14 cellular contexts compared by ENCODE assay signal in the genomic region with DNA sequence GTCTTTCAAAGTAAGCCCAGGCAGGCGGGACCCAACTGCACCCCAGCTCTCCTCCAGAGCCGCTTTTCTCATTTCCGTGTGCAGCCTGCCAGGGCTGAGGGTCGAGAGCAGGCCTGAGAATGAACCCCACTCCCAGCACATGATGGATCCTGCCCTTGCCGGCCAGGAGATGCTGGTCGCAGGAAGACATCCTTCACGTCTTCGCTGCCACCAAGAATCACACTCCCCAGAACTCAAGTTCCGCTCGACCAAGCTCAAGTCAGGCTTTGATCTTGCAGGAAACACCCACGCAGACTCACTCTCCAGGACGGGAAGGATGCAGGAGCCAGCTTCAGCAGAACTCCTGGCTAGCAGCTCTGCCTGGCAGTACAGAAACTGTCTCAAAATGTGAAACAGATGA.
DNase-seq lines count a peak whose midpoint lies in the region; FAIRE-seq and TF ChIP-seq lines count a peak whose summit lies in the region.
"Had no signal": no experiment of that assay in that cellular context is flagged by ENCODE, and none has a peak within 500 bp of the region (broad histone marks: within the 10 kb centered on the region; RNA-seq: fewer than 3 reads in every experiment).

No MANE protein-coding gene starts in this region.

- no peaks in the 10 kb centered on the region for H3K27me3 Mint-ChIP-seq in mesothelial cell of epicardium (ENCODE audit: low read depth)
- H3K27me3 Mint-ChIP-seq in T-helper 2 cell treated with Interferon-gamma antibody and Interleukin-4, amounts not matched to agents 5 μg/mL and 100 μg/mL, for 36 hours (ENCODE audit: low read depth) = peaks cover 28% of the 10 kb centered on the region

- H4K20me1 ChIP-seq in H1 (replicated peaks in 1 of 2; ENCODE audit: control insufficient read depth in 1 of 2, insufficient read depth in 2 of 2, low read length in 2 of 2) = no peaks in the 10 kb centered on the region

- no peak overlapping the region for H2BK5ac ChIP-seq in H1 (ENCODE audit: low read depth, low read length)

- H3K18ac ChIP-seq in H1 (ENCODE audit: extremely low read depth, low read length) = no peak overlapping the region

- no peak overlapping the region for H2AFZ ChIP-seq in H1 (ENCODE audit: low read length)

- H3K56ac ChIP-seq in H1 (replicated peaks; ENCODE audit: insufficient read length, low read depth, low read length) = no peak overlapping the region

- H4K5ac ChIP-seq in H1 (ENCODE audit: insufficient read length, low read depth, low read length) = no peak overlapping the region

- POLR2A ChIA-PET in H1 (lab: Charles Lee; ENCODE audit: partially characterized antibody) = interaction anchor here (0.9 kb wide), 1 partner anchor 10 kb away, joined by 3 read pairs; no protein-coding TSS in a partner anchor

- no peak overlapping the region for H2BK15ac ChIP-seq in H1 (ENCODE audit: low read length)

- H3K27me3 ChIP-seq in H1 (replicated peaks in 1 of 4; ENCODE audit: control insufficient read depth in 3 of 4, extremely low read depth in 1 of 4, insufficient read depth in 3 of 4, low read length in 3 of 4) (no peaks in the 10 kb centered on the region), prostate gland (replicated peaks; ENCODE audit: insufficient read depth) (no peaks in the 10 kb centered on the region)

- H3K9me3 Mint-ChIP-seq in mesothelial cell of epicardium = no peaks in the 10 kb centered on the region
- H3K9me3 Mint-ChIP-seq in T-helper 2 cell treated with Interferon-gamma antibody and Interleukin-4, amounts not matched to agents 5 μg/mL and 100 μg/mL, for 36 hours = no peaks in the 10 kb centered on the region
- H3K9me3 Mint-ChIP-seq: natural killer cell treated with Interleukin-12 subunit alpha and Interleukin-12 subunit beta and Interleukin-15 and Interleukin-18, amount 100 ng/mL, for 72 hours had no signal

- H3K9me3 ChIP-seq in H1 (ENCODE audit: insufficient read depth in 2 of 2, low read depth in 1 of 2, low read length in 1 of 2) = no peaks in the 10 kb centered on the region
- H3K9me3 ChIP-seq in prostate gland = no peaks in the 10 kb centered on the region

- WGBS in H1 (ENCODE audit: extremely low coverage in 1 of 2, insufficient coverage in 1 of 2, insufficient read length in 1 of 2, insufficient replicate concordance in 2 of 2, low coverage in 1 of 2, low lambda C conversion rate in 2 of 2, missing lambda C conversion rate in 1 of 2), 2 experiments = 90% methylated on average over 10 of the region's 12 CpGs; no CpG with 5 or more reads in 1 of the 2 experiments
- 24% methylated on average over 10 of the region's 12 CpGs for WGBS in prostate gland

- no peak for FAIRE-seq in H1 (lab: Jason Lieb, UNC)

- H3K27ac ChIP-seq in H1 (ENCODE audit: low read depth, low read length) (no peak overlapping the region), prostate gland (no peak overlapping the region)

- intact Hi-C loops in prostate gland (cut with DNase I) = no loop called here

- TF ChIP-seq RAD21 in H1 (IDR thresholded peaks at IDR 0.05 in 1 of 2, conservative IDR thresholded peaks at IDR 0.05 in 1 of 2; ENCODE audit: low read depth in 2 of 2, low read length in 2 of 2) = no peak

- peak overlapping the region; percentile 26 for H3K4me3 Mint-ChIP-seq in mesothelial cell of epicardium
- H3K4me3 Mint-ChIP-seq in T-helper 2 cell treated with Interferon-gamma antibody and Interleukin-4, amounts not matched to agents 5 μg/mL and 100 μg/mL, for 36 hours = no peak overlapping the region
- H3K4me3 Mint-ChIP-seq: B cell; natural killer cell treated with Interleukin-12 subunit alpha and Interleukin-12 subunit beta and Interleukin-15 and Interleukin-18, amount 100 ng/mL, for 72 hours had no signal

- H2BK20ac ChIP-seq in H1 (ENCODE audit: low read length) = no peak overlapping the region

- 0 out of 2 replicates have a peak overlapping the region, but pooled peaks have one; percentile 24 for H2AK5ac ChIP-seq in H1 (ENCODE audit: low read depth, low read length)

- no peak for TF ChIP-seq POLR2A in H1 (IDR thresholded peaks at IDR 0.05; ENCODE audit: control extremely low read depth in 1 of 2, low read depth in 2 of 2, low read length in 2 of 2)
- TF ChIP-seq POLR2A in prostate gland (IDR thresholded peaks at IDR 0.05) = no peak

- no peak overlapping the region for H3K4me2 ChIP-seq in H1 (ENCODE audit: insufficient read depth in 1 of 2, low read depth in 2 of 2, low read length in 2 of 2)

- no peak overlapping the region for H2BK12ac ChIP-seq in H1 (ENCODE audit: low read depth, low read length)

- peaks cover 68% of the 10 kb centered on the region for H3K4me1 Mint-ChIP-seq in mesothelial cell of epicardium
- H3K4me1 Mint-ChIP-seq in T-helper 2 cell treated with Interferon-gamma antibody and Interleukin-4, amounts not matched to agents 5 μg/mL and 100 μg/mL, for 36 hours (ENCODE audit: low read depth) = peaks cover 13% of the 10 kb centered on the region

- H4K91ac ChIP-seq in H1 (replicated peaks; ENCODE audit: insufficient read length, low read length) = no peak overlapping the region

- TF ChIP-seq EP300 in H1 (IDR thresholded peaks at IDR 0.05; ENCODE audit: borderline replicate concordance in 1 of 2, low read depth in 2 of 2, low read length in 2 of 2) = no peak

- peak; percentile 28 for DNase-seq in stimulated activated CD4-positive, alpha-beta T cell treated with anti-CD3 and anti-CD28 coated beads, Interleukin-15, amount 100 ng/mL, for 24 hours
- no peak for DNase-seq in stimulated activated CD4-positive, alpha-beta T cell treated with anti-CD3 and anti-CD28 coated beads, Interleukin-1b, Interleukin-23, amount 100 ng/mL, for 48 hours
- DNase-seq in H1 (ENCODE audit: low read depth in 1 of 2, low spot score in 2 of 2) (no peak), mesothelial cell of epicardium (ENCODE audit: low spot score in 2 of 2, unreplicated experiment in 2 of 2) (no peak), prostate gland (ENCODE audit: low spot score) (no peak), COLO668 (lab: John Stamatoyannopoulos, UW; ENCODE audit: unreplicated experiment) (no peak)
- no peak for DNase-seq in T-helper 2 cell treated with Interferon-gamma antibody and Interleukin-4, amounts not matched to agents 5 μg/mL and 100 μg/mL, for 36 hours (ENCODE audit: low spot score)
- no peak for DNase-seq in activated CD8-positive, alpha-beta memory T cell treated with anti-CD3 and anti-CD28 coated beads, Interleukin-2, amount 50 U/mL, for 4 hours
- DNase-seq: activated naive CD4-positive, alpha-beta T cell treated with anti-CD3 and anti-CD28 coated beads, Interleukin-2, amount 50 U/mL, for 16 hours; effector CD8-positive, alpha-beta T cell; Right ventricle myocardium superior; stimulated activated naive CD4-positive, alpha-beta T cell treated with Interleukin-2 at 50 U/mL for 16 hours had no signal

- H3K79me1 ChIP-seq in H1 (ENCODE audit: low read depth, low read length) = no peaks in the 10 kb centered on the region

- H3K36me3 Mint-ChIP-seq in mesothelial cell of epicardium = peaks cover 5% of the 10 kb centered on the region
- H3K36me3 Mint-ChIP-seq in T-helper 2 cell treated with Interferon-gamma antibody and Interleukin-4, amounts not matched to agents 5 μg/mL and 100 μg/mL, for 36 hours (ENCODE audit: low read depth) = no peaks in the 10 kb centered on the region
- H3K36me3 Mint-ChIP-seq: natural killer cell treated with Interleukin-12 subunit alpha and Interleukin-12 subunit beta and Interleukin-15 and Interleukin-18, amount 100 ng/mL, for 72 hours had no signal

- H3K4me3 ChIP-seq in H1 (ENCODE audit: extremely low read depth in 1 of 4, insufficient read depth in 2 of 4, low read depth in 3 of 4, low read length in 4 of 4) (no peak overlapping the region), prostate gland (no peak overlapping the region)

- H3K9ac ChIP-seq in H1 (replicated peaks in 1 of 4; ENCODE audit: extremely low read depth in 1 of 4, low read depth in 3 of 4, low read length in 3 of 4) = no peak overlapping the region

- H3K27ac Mint-ChIP-seq in mesothelial cell of epicardium = peak overlapping the region; percentile 94
- H3K27ac Mint-ChIP-seq in T-helper 2 cell treated with Interferon-gamma antibody and Interleukin-4, amounts not matched to agents 5 μg/mL and 100 μg/mL, for 36 hours = no peak overlapping the region
- H3K27ac Mint-ChIP-seq: B cell; natural killer cell treated with Interleukin-12 subunit alpha and Interleukin-12 subunit beta and Interleukin-15 and Interleukin-18, amount 100 ng/mL, for 72 hours had no signal

- TF ChIP-seq CTCF in H1 (IDR thresholded peaks at IDR 0.05; ENCODE audit: control extremely low read depth in 1 of 3, insufficient read depth in 1 of 3, low read depth in 1 of 3, low read length in 3 of 3) (no peak), mesothelial cell of epicardium (IDR thresholded peaks at IDR 0.05; ENCODE audit: unreplicated experiment) (no peak), prostate gland (IDR thresholded peaks at IDR 0.05) (no peak)

- no peaks in the 10 kb centered on the region for H3K79me2 ChIP-seq in H1 (ENCODE audit: control insufficient read depth in 1 of 2, insufficient read depth in 2 of 2, low read length in 2 of 2)

- no peaks in the 10 kb centered on the region for H3K23me2 ChIP-seq in H1 (ENCODE audit: low read depth, low read length)

- H3K14ac ChIP-seq in H1 (ENCODE audit: insufficient read length) = no peak overlapping the region

- no peak overlapping the region for H3K23ac ChIP-seq in H1 (ENCODE audit: insufficient read length)

- H3K4ac ChIP-seq in H1 (replicated peaks; ENCODE audit: insufficient read length, low read depth, low read length) = no peak overlapping the region

- CTCF ChIA-PET in H1 (lab: Charles Lee; ENCODE audit: partially characterized antibody) = interaction anchor here (1.0 to 1.5 kb wide), 4 partner anchors 10 to 67 kb away, joined by 3 to 5 read pairs (median 3); no protein-coding TSS in a partner anchor

- no peak overlapping the region for H2BK120ac ChIP-seq in H1 (replicated peaks; ENCODE audit: low read depth, low read length)

- H4K8ac ChIP-seq in H1 (ENCODE audit: extremely low read depth, insufficient read depth, low read length) = no peak overlapping the region; the same call in 1 of the 2 replicates

- H3K4me1 ChIP-seq in H1 (replicated peaks in 1 of 4; ENCODE audit: control insufficient read depth in 3 of 4, insufficient read depth in 4 of 4, low read length in 3 of 4) = peaks cover 0 to 9% (median 6%) of the 10 kb centered on the region in 4 experiments; a peak in 5 of 7 replicates
- H3K4me1 ChIP-seq in prostate gland (replicated peaks) = peaks cover 12% of the 10 kb centered on the region

- no peaks in the 10 kb centered on the region for H3K36me3 ChIP-seq in H1 (ENCODE audit: control insufficient read depth in 2 of 4, insufficient read depth in 4 of 4, low read length in 3 of 4)
- no peaks in the 10 kb centered on the region for H3K36me3 ChIP-seq in prostate gland

TF ChIP-seq in H1, 55 proteins besides CTCF, POLR2A, EP300 and RAD21 (continues in another document):
- no peak for TF ChIP-seq RNF2 (IDR thresholded peaks at IDR 0.05; ENCODE audit: borderline replicate concordance, low read depth, low read length, missing control alignments, poor library complexity, severe bottlenecking)
- TF ChIP-seq SP2 (IDR thresholded peaks at IDR 0.05; ENCODE audit: low read length) = no peak
